In the genomic region with DNA sequence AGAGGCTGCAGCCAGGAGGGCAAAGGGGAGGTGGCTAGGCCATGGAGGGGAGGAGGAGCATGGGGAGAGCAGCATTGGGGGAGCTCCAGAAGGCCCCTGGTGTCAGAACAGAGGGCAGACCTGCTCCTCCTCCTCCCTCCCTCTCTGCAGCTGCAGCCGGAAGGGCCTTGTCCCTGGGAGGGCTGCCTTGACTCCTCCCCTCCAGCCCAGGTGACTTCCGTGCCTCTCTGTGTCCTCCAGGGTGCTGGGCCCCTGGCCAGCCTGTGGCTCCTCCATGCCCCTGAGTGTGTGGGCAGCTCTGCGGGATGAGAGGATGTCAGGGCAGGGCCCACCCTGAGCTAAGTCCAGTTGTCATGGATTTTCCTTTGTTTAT, we compare ENCODE assay signal across 18 cellular contexts.
A peak's percentile ranks its signal among the peaks of the same experiment; 100 is the strongest.
DNase-seq lines count a peak whose midpoint lies in the region; ATAC-seq and TF ChIP-seq lines count a peak whose summit lies in the region.
"Had no signal": no experiment of that assay in that cellular context is flagged by ENCODE, and none has a peak within 500 bp of the region (broad histone marks: within the 10 kb centered on the region; RNA-seq: fewer than 3 reads in every experiment).

No MANE protein-coding gene starts in this region.

- peaks cover 7% of the 10 kb centered on the region for H3K4me1 Mint-ChIP-seq in activated T-helper 2 cell treated with anti-CD3 and anti-CD28 coated beads, Interferon-gamma antibody, Interleukin-2, Interleukin-4, amounts not matched to agents 10 μg/mL and 5 μg/mL and 100 μg/mL, durations not matched to agents 14 hours and 24 hours and 36 hours (ENCODE audit: low read depth)

- no peak for TF ChIP-seq RAD21 in HCT116 (IDR thresholded peaks at IDR 0.05; ENCODE audit: low read depth)

- H3K27ac Mint-ChIP-seq in activated T-helper 2 cell treated with anti-CD3 and anti-CD28 coated beads, Interferon-gamma antibody, Interleukin-2, Interleukin-4, amounts not matched to agents 10 μg/mL and 5 μg/mL and 100 μg/mL, durations not matched to agents 14 hours and 24 hours and 36 hours, result no peak overlapping the region
- H3K27ac Mint-ChIP-seq: activated T-helper 1 cell treated with anti-CD3 and anti-CD28 coated beads, Interleukin-12 subunit alpha, Interleukin-12 subunit beta, Interleukin-2, Interleukin-4 antibody, amounts not matched to agents 30 ng/mL and 10 ng/mL and 1 ng/mL, durations not matched to agents 14 hours and 24 hours and 36 hours; dendritic cell treated with granulocyte-macrophage colony-stimulating factor and Interleukin-4, amounts not matched to agents 40 ng/mL and 50 ng/mL, for 4 days had no signal

- H3K4me3 ChIP-seq in HCT116 (replicated peaks in 1 of 2; ENCODE audit: low read depth in 1 of 2, low read length in 2 of 2) (no peak overlapping the region), vagina (no peak overlapping the region)
- H3K4me3 ChIP-seq: PC-9, SK-N-MC had no signal

- TF ChIP-seq POLR2A in HCT116 (IDR thresholded peaks at IDR 0.05; ENCODE audit: borderline replicate concordance, extremely low read depth, insufficient read depth, insufficient read length) (no peak), vagina (IDR thresholded peaks at IDR 0.05) (no peak)

- peak overlapping the region; percentile 38 for H3K4me2 ChIP-seq in HCT116 (ENCODE audit: low read length)
- H3K4me2 ChIP-seq: PC-9 had no signal

- peak; percentile 29 for DNase-seq in DMS79 treated with DMSO at 0.1 percent for 48 hours (lab: John Stamatoyannopoulos, UW)
- DNase-seq in DMS79 (lab: John Stamatoyannopoulos, UW), result no peak
- DNase-seq in HCT116 (ENCODE audit: low read depth, low spot score), result no peak
- DNase-seq in NCI-H510A (lab: John Stamatoyannopoulos, UW), result peak; percentile 84
- DNase-seq in left lobe of liver (ENCODE audit: low spot score), result no peak
- no peak for DNase-seq in vagina (ENCODE audit: extremely low spot score in 2 of 2)
- no peak for DNase-seq in activated T-helper 2 cell treated with anti-CD3 and anti-CD28 coated beads, Interferon-gamma antibody, Interleukin-2, Interleukin-4, amounts not matched to agents 10 μg/mL and 5 μg/mL and 100 μg/mL, durations not matched to agents 14 hours and 24 hours and 36 hours (ENCODE audit: low spot score)
- DNase-seq in DMS153 treated with DMSO at 0.1 percent for 48 hours (lab: John Stamatoyannopoulos, UW; ENCODE audit: unreplicated experiment), result no peak
- DNase-seq: 8988T, foreskin keratinocyte, KG1, NCI-H1694, NCI-H748 treated with DMSO at 0.1 percent for 48 hours, PC-9 had no signal

- H3K9me3 Mint-ChIP-seq in activated T-helper 2 cell treated with anti-CD3 and anti-CD28 coated beads, Interferon-gamma antibody, Interleukin-2, Interleukin-4, amounts not matched to agents 10 μg/mL and 5 μg/mL and 100 μg/mL, durations not matched to agents 14 hours and 24 hours and 36 hours, result no peaks in the 10 kb centered on the region
- H3K9me3 Mint-ChIP-seq: activated T-helper 1 cell treated with anti-CD3 and anti-CD28 coated beads, Interleukin-12 subunit alpha, Interleukin-12 subunit beta, Interleukin-2, Interleukin-4 antibody, amounts not matched to agents 30 ng/mL and 10 ng/mL and 1 ng/mL, durations not matched to agents 14 hours and 24 hours and 36 hours; dendritic cell treated with granulocyte-macrophage colony-stimulating factor and Interleukin-4, amounts not matched to agents 40 ng/mL and 50 ng/mL, for 4 days had no signal

- peak; percentile 41 for ATAC-seq in HCT116
- peak; percentile 7 for ATAC-seq in left lobe of liver
- ATAC-seq: foreskin keratinocyte had no signal

- POLR2A ChIA-PET in HCT116 (lab: Charles Lee), result no interaction called here

- no peak overlapping the region for H3K4me3 Mint-ChIP-seq in activated T-helper 2 cell treated with anti-CD3 and anti-CD28 coated beads, Interferon-gamma antibody, Interleukin-2, Interleukin-4, amounts not matched to agents 10 μg/mL and 5 μg/mL and 100 μg/mL, durations not matched to agents 14 hours and 24 hours and 36 hours (ENCODE audit: low read depth)
- H3K4me3 Mint-ChIP-seq: activated T-helper 1 cell treated with anti-CD3 and anti-CD28 coated beads, Interleukin-12 subunit alpha, Interleukin-12 subunit beta, Interleukin-2, Interleukin-4 antibody, amounts not matched to agents 30 ng/mL and 10 ng/mL and 1 ng/mL, durations not matched to agents 14 hours and 24 hours and 36 hours; dendritic cell treated with granulocyte-macrophage colony-stimulating factor and Interleukin-4, amounts not matched to agents 40 ng/mL and 50 ng/mL, for 4 days had no signal

- H2AFZ ChIP-seq in HCT116 (ENCODE audit: low read depth, low read length, poor library complexity, severe bottlenecking), result no peak overlapping the region
- H2AFZ ChIP-seq: PC-9 had no signal

- H3K9me3 ChIP-seq in HCT116 (ENCODE audit: control insufficient read depth in 1 of 2, insufficient read depth in 1 of 2, low read depth in 1 of 2, low read length in 2 of 2) (no peaks in the 10 kb centered on the region), vagina (no peaks in the 10 kb centered on the region)
- H3K9me3 ChIP-seq: neutrophil had no signal

- no peak overlapping the region for H3K9ac ChIP-seq in HCT116 (ENCODE audit: low read length)

- H3K36me3 ChIP-seq in HCT116 (ENCODE audit: control insufficient read depth in 1 of 2, insufficient read depth in 2 of 2, low read length in 2 of 2), result no peaks in the 10 kb centered on the region
- H3K36me3 ChIP-seq in vagina, result no peaks in the 10 kb centered on the region
- H3K36me3 ChIP-seq: neutrophil had no signal

- RAD21 ChIA-PET in HCT116 (lab: Charles Lee; ENCODE audit: low non-redundant PET in 1 of 2, low total read pairs in 2 of 2, uncharacterized antibody in 2 of 2, unreplicated experiment in 2 of 2), result no interaction called here

- no TSS peak for BruUV-seq in HCT116 (replicated peaks; lab: Mats Ljungman, UMichigan)

- CTCF ChIA-PET in HCT116 (lab: Charles Lee), result interaction anchor here (1.3 to 2.7 kb wide), 2 partner anchors 12 to 281 kb away, joined by 4 to 11 read pairs; no protein-coding TSS in a partner anchor

- H3K36me3 Mint-ChIP-seq in activated T-helper 2 cell treated with anti-CD3 and anti-CD28 coated beads, Interferon-gamma antibody, Interleukin-2, Interleukin-4, amounts not matched to agents 10 μg/mL and 5 μg/mL and 100 μg/mL, durations not matched to agents 14 hours and 24 hours and 36 hours (ENCODE audit: low read depth), result no peaks in the 10 kb centered on the region

- TF ChIP-seq CTCF in HCT116 (IDR thresholded peaks at IDR 0.05 in 2 of 3, conservative IDR thresholded peaks at IDR 0.05 in 1 of 3; ENCODE audit: borderline replicate concordance in 1 of 3, insufficient read depth in 1 of 3, low read depth in 2 of 3, low read length in 2 of 3), result no peak
- TF ChIP-seq CTCF in vagina (IDR thresholded peaks at IDR 0.05), result no peak

- no peaks in the 10 kb centered on the region for H3K9me2 ChIP-seq in HCT116 (ENCODE audit: insufficient read depth)

- no peaks in the 10 kb centered on the region for H3K79me2 ChIP-seq in HCT116 (ENCODE audit: insufficient read depth, low read length)

- H3K4me1 ChIP-seq in HCT116 (ENCODE audit: control insufficient read depth in 1 of 2, insufficient read depth in 2 of 2, low read length in 2 of 2) (peaks cover 4 to 66% of the 10 kb centered on the region in 2 experiments; a peak in 3 of 4 replicates), vagina (peaks cover 4% of the 10 kb centered on the region)
- H3K4me1 ChIP-seq: foreskin keratinocyte had no signal

- H3K27ac ChIP-seq in HCT116 (ENCODE audit: low read depth, low read length) (no peak overlapping the region; the same call in 1 of the 2 replicates), vagina (no peak overlapping the region)
- H3K27ac ChIP-seq: foreskin keratinocyte, neutrophil, PC-9, SK-N-MC had no signal

- H3K27me3 ChIP-seq in HCT116 (ENCODE audit: insufficient read depth, low read length) (no peaks in the 10 kb centered on the region), vagina (no peaks in the 10 kb centered on the region)

- no peaks in the 10 kb centered on the region for H4K20me1 ChIP-seq in HCT116 (ENCODE audit: insufficient read depth)

- intact Hi-C loops in HCT116 (cut with micrococcal nuclease) (loop anchor here (10.0 kb wide), 1 partner anchor 1006 kb away; no protein-coding TSS in a partner anchor), vagina (cut with DNase I) (no loop called here)
- intact Hi-C loops in activated T-helper 2 cell treated with anti-CD3 and anti-CD28 coated beads, Interferon-gamma antibody, Interleukin-2, Interleukin-4, amounts not matched to agents 10 μg/mL and 5 μg/mL and 100 μg/mL, durations not matched to agents 14 hours and 24 hours and 36 hours (cut with micrococcal nuclease), result no loop called here

- peaks cover 20% of the 10 kb centered on the region for H3K27me3 Mint-ChIP-seq in activated T-helper 2 cell treated with anti-CD3 and anti-CD28 coated beads, Interferon-gamma antibody, Interleukin-2, Interleukin-4, amounts not matched to agents 10 μg/mL and 5 μg/mL and 100 μg/mL, durations not matched to agents 14 hours and 24 hours and 36 hours (ENCODE audit: low read depth)

TF ChIP-seq in HCT116, 20 proteins besides CTCF, POLR2A, EP300 and RAD21 (continues in another document):
- TF ChIP-seq ZFX (IDR thresholded peaks at IDR 0.05) (no peak), CBX3 (IDR thresholded peaks at IDR 0.05; ENCODE audit: low read depth) (no peak), SRF (IDR thresholded peaks at IDR 0.05; ENCODE audit: low read depth) (no peak), TCF7L2 (IDR thresholded peaks at IDR 0.05; ENCODE audit: borderline replicate concordance, extremely low read depth, insufficient read depth, insufficient read length) (no peak), EZH2 (IDR thresholded peaks at IDR 0.05) (no peak), CEBPB (IDR thresholded peaks at IDR 0.05; ENCODE audit: low read depth) (no peak), ZNF274 (IDR thresholded peaks at IDR 0.05; ENCODE audit: low read depth, low read length) (no peak), FOSL1 (IDR thresholded peaks at IDR 0.05; ENCODE audit: low read depth) (no peak)

Comparison
In these comparisons a context has a peak if more than half of its experiments do, and no peak if none do; other contexts are left out.
1. DNase-seq: peak in DMS79 treated with DMSO at 0.1 percent for 48 hours (single experiment) and NCI-H510A (single experiment); none in DMS79 (single experiment), HCT116 (single experiment), left lobe of liver (single experiment), vagina (0 of 2), activated T-helper 2 cell treated with anti-CD3 and anti-CD28 coated beads, Interferon-gamma antibody, Interleukin-2, Interleukin-4, amounts not matched to agents 10 μg/mL and 5 μg/mL and 100 μg/mL, durations not matched to agents 14 hours and 24 hours and 36 hours (single experiment) and DMS153 treated with DMSO at 0.1 percent for 48 hours (single experiment).